In the genomic region with DNA sequence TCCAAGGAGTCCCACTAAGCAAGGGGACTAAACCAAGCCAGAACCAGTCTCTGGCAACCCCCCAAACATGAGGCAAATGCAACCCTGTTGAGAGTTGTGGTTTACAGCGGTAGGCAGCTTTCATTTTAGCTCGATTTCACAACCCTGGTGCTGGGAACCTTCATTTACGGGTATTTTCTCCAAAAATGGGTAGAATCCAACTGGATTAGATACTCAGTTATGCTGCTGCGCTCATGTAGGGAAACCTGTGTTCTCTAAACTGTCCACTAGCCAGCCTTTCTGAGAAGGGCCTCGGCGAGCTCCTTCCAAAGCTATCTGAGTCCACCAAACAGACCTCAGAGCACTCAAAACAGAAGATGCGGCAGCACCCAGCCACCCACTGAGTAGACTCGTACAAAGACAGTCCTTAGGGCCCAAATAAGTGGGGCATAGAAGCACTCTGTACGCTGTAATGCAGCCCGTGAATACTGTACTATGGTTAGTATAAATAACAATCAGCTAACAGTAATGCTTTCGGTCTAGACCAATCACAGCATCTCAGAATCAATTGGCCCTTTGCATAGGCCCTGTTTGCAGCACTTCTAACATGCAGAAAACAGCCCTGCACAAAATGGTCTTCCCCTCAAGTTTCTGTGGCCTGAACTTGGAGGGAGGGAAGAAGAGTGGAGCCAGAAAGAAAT, we compare ENCODE assay signal across 8 cellular contexts.
DNase-seq lines count a peak whose midpoint lies in the region; ATAC-seq and TF ChIP-seq lines count a peak whose summit lies in the region.

No MANE protein-coding gene starts in this region.

- in situ Hi-C loops in GM13976 (cut with MboI; ENCODE audit: low sequenced_read_pairs, unreplicated experiment) = no loop called here

- peak; percentile 41 for ATAC-seq in GM18873 (IDR thresholded peaks at IDR 0.05; ENCODE audit: low FRiP score, unreplicated experiment)
- peak; percentile 56 for ATAC-seq in HG02870 (IDR thresholded peaks at IDR 0.05; ENCODE audit: unreplicated experiment)

- 79% methylated on average over 11 of the region's 11 CpGs for WGBS in thymus

- peak; percentile 58 for DNase-seq in T follicular helper cell (ENCODE audit: low read depth)
- peak; percentile 90 for DNase-seq in fibroblast of mammary gland (ENCODE audit: low read depth)
- DNase-seq in GM13976 (ENCODE audit: low spot score) = no peak
- no peak for DNase-seq in middle frontal gyrus (ENCODE audit: extremely low spot score, low spot score)
- DNase-seq in NCI-H510A treated with DMSO at 0.1 percent for 48 hours (lab: John Stamatoyannopoulos, UW) = no peak

- no peak overlapping the region for H3K4me3 ChIP-seq in fibroblast of mammary gland (ENCODE audit: control insufficient read depth, low read depth, low read length)
- H3K4me3 ChIP-seq in thymus (ENCODE audit: low read length) = peak overlapping the region; percentile 16

- no peaks in the 10 kb centered on the region for H3K9me3 ChIP-seq in thymus (ENCODE audit: control insufficient read depth)

- TF ChIP-seq CTCF in fibroblast of mammary gland (conservative IDR thresholded peaks at IDR 0.05; ENCODE audit: control insufficient read depth, insufficient read depth, low read depth, low read length) (no peak), GM13976 (IDR thresholded peaks at IDR 0.05; ENCODE audit: borderline replicate concordance, control extremely low read depth, extremely low read depth, insufficient read depth, missing control alignments) (no peak)

- peaks cover 58% of the 10 kb centered on the region for H3K4me1 ChIP-seq in thymus (ENCODE audit: control insufficient read depth, insufficient read depth, low read length)

- H3K27ac ChIP-seq in thymus (ENCODE audit: low read depth) = peak overlapping the region; percentile 87

- H3K36me3 ChIP-seq in thymus (ENCODE audit: control insufficient read depth, insufficient read depth) = peaks cover 62% of the 10 kb centered on the region

- H3K27me3 ChIP-seq in thymus (ENCODE audit: control insufficient read depth, insufficient read depth) = no peaks in the 10 kb centered on the region

Comparison
In these comparisons a context has a peak if more than half of its experiments do, and no peak if none do; other contexts are left out.
1. DNase-seq: peak in T follicular helper cell (single experiment) and fibroblast of mammary gland (single experiment); none in GM13976 (single experiment), middle frontal gyrus (single experiment) and NCI-H510A treated with DMSO at 0.1 percent for 48 hours (single experiment).